In genomic region chr1:66752671-66753371, GRCh38 we compare ENCODE assay signal across 11 cellular contexts. TPM values are rescaled to one million over a fixed set of nuclear protein-coding genes. Genes with fewer than 3 reads are reported as not detected.
DNase-seq lines count a peak whose midpoint lies in the region; ATAC-seq and TF ChIP-seq lines count a peak whose summit lies in the region.
"Had no signal": no experiment of that assay in that cellular context is flagged by ENCODE, and none has a peak within 500 bp of the region (broad histone marks: within the 10 kb centered on the region; RNA-seq: fewer than 3 reads in every experiment).

No MANE protein-coding gene starts in this region.

- peaks cover 16% of the 10 kb centered on the region; the same call in 1 of the 2 replicates for H3F3A ChIP-seq in GM23248 (ENCODE audit: insufficient read depth)

- in situ Hi-C loops in GM23248 (cut with MboI) = no loop called here

- CTCF ChIA-PET in WTC11 (lab: Charles Lee) = interaction anchor here (1.1 to 1.7 kb wide), 3 partner anchors 145 to 396 kb away, joined by 3 to 5 read pairs (median 3); partner anchors contain the start of genes DNAI4 and MIER1

- TF ChIP-seq POLR2A in sigmoid colon (IDR thresholded peaks at IDR 0.05) = no peak

- H3K4me2 ChIP-seq in GM23248 (ENCODE audit: unreplicated experiment) = peak overlapping the region; percentile 82

- peak overlapping the region; percentile 79 for H3K4me3 Mint-ChIP-seq in WTC11

- TF ChIP-seq CTCF in WTC11 (IDR thresholded peaks at IDR 0.05) (no peak), heart right ventricle (IDR thresholded peaks at IDR 0.05) (no peak), sigmoid colon (IDR thresholded peaks at IDR 0.05) (no peak)

- no peak overlapping the region for H3K27ac ChIP-seq in GM23248
- peak overlapping the region; percentile 41 to 89 (median 81) for H3K27ac ChIP-seq in heart right ventricle
- peak overlapping the region in 1 of 4 donors; percentile 25 for H3K27ac ChIP-seq in sigmoid colon

- H3K27ac Mint-ChIP-seq in WTC11 = no peak overlapping the region
- H3K27ac Mint-ChIP-seq: activated naive CD4-positive, alpha-beta T cell treated with anti-CD3 and anti-CD28 coated beads, Interleukin-2, amount 50 U/mL, for 72 hours had no signal

- H3K27me3 Mint-ChIP-seq in WTC11 (ENCODE audit: low read depth) = peaks cover 33% of the 10 kb centered on the region

- TF ChIP-seq EP300 in sigmoid colon (IDR thresholded peaks at IDR 0.05) = no peak

- H3K36me3 Mint-ChIP-seq in WTC11 = no peaks in the 10 kb centered on the region

- DNase-seq in GM23248 = no peak
- DNase-seq in WTC11 (ENCODE audit: low spot score) = peak; percentile 13
- DNase-seq in heart right ventricle = peak in 1 of 2 donors; percentile 14
- no peak for DNase-seq in sigmoid colon
- no peak for DNase-seq in globus pallidus (ENCODE audit: low spot score)
- DNase-seq in NCI-H2107 treated with DMSO at 0.1 percent for 48 hours (lab: John Stamatoyannopoulos, UW; ENCODE audit: unreplicated experiment) = no peak
- DNase-seq in NCI-H510A treated with DMSO at 0.1 percent for 48 hours (lab: John Stamatoyannopoulos, UW) = no peak
- DNase-seq in activated effector memory CD4-positive, alpha-beta T cell treated with Interleukin-2 at 50 U/mL for 16 hours = no peak
- DNase-seq: NCI-H1048; stimulated activated CD4-positive, alpha-beta T cell treated with anti-CD3 and anti-CD28 coated beads, Interleukin-4, amount 100 ng/mL, for 24 hours had no signal

- H3K9me3 ChIP-seq in GM23248 (ENCODE audit: low read depth) (no peaks in the 10 kb centered on the region), heart right ventricle (no peaks in the 10 kb centered on the region), sigmoid colon (no peaks in the 10 kb centered on the region)

- peak overlapping the region; percentile 94 for H2AFZ ChIP-seq in GM23248

- H3K27me3 ChIP-seq in GM23248 (replicated peaks; ENCODE audit: insufficient read depth) (no peaks in the 10 kb centered on the region), heart right ventricle (peaks cover 0 to 19% (median 6%) of the 10 kb centered on the region in 7 donors), sigmoid colon (peaks cover 0 to 24% (median 11%) of the 10 kb centered on the region in 3 donors)

- H3K9me2 ChIP-seq in GM23248 (ENCODE audit: insufficient read depth) = no peaks in the 10 kb centered on the region

- peak overlapping the region; percentile 76 for H3K4me3 ChIP-seq in GM23248
- H3K4me3 ChIP-seq in heart right ventricle = peak overlapping the region; percentile 33 to 64 (median 58)
- H3K4me3 ChIP-seq in sigmoid colon = peak overlapping the region; percentile 20 to 50 (median 36)

- H3K4me1 ChIP-seq in GM23248 (ENCODE audit: insufficient read depth) (peaks cover 14% of the 10 kb centered on the region), heart right ventricle (peaks cover 6 to 41% (median 27%) of the 10 kb centered on the region in 9 donors), sigmoid colon (peaks cover 0 to 13% (median 9%) of the 10 kb centered on the region in 4 donors)

- H3K36me3 ChIP-seq in GM23248 (ENCODE audit: low read depth) = no peaks in the 10 kb centered on the region
- no peaks in the 10 kb centered on the region for H3K36me3 ChIP-seq in heart right ventricle
- no peaks in the 10 kb centered on the region for H3K36me3 ChIP-seq in sigmoid colon

- ATAC-seq in WTC11 = peak; percentile 25
- peak; percentile 6 to 61 (median 44) for ATAC-seq in heart right ventricle

- intact Hi-C loops in heart right ventricle (cut with DNase I) = loop anchor here in 3 of 10 donors (10.0 kb wide), 3 partner anchors 172 to 498 kb away; partner anchors contain the start of genes DNAI4 (in 1 of the 3), MIER1 (in 1 of the 3) and SLC35D1 (in 1 of the 3)
- intact Hi-C loops in sigmoid colon (cut with DNase I) = no loop called here

- peak overlapping the region; percentile 68 for H3K9ac ChIP-seq in GM23248

- 45 to 50% methylated on average over 16 to 18 of the region's 18 CpGs for WGBS in GM23248 (ENCODE audit: low coverage in 1 of 2, low lambda C conversion rate in 2 of 2, missing lambda C conversion rate in 2 of 2), 2 experiments
- 33 to 34% methylated on average over 18 of the region's 18 CpGs for WGBS in heart right ventricle, 2 donors
- 42 to 44% methylated on average over 18 of the region's 18 CpGs for WGBS in sigmoid colon, 2 donors

- peaks cover 13% of the 10 kb centered on the region for H3K4me1 Mint-ChIP-seq in WTC11

- POLR2A ChIA-PET in WTC11 (lab: Charles Lee) = no interaction called here

- no peaks in the 10 kb centered on the region for H4K20me1 ChIP-seq in GM23248 (ENCODE audit: insufficient read depth)

- H3K79me2 ChIP-seq in GM23248 (ENCODE audit: insufficient read depth) = no peaks in the 10 kb centered on the region

- no peaks in the 10 kb centered on the region for H3K9me3 Mint-ChIP-seq in WTC11
- H3K9me3 Mint-ChIP-seq: activated naive CD4-positive, alpha-beta T cell treated with anti-CD3 and anti-CD28 coated beads, Interleukin-2, amount 50 U/mL, for 72 hours had no signal

TF ChIP-seq in WTC11, 78 proteins besides CTCF, POLR2A, EP300 and RAD21:
- TF ChIP-seq NR1H2 (CRISPR knock-in tag; IDR thresholded peaks at IDR 0.05) (no peak), ELF4 (CRISPR knock-in tag; IDR thresholded peaks at IDR 0.05; ENCODE audit: low read depth) (no peak), CREB1 (CRISPR knock-in tag; IDR thresholded peaks at IDR 0.05) (no peak)

RNA-seq across cellular contexts. Expression of gene DYNLT5, which starts 0.6 kb away (rescaled TPM):
- 2.3 and 5.8 TPM in 2 replicates for total RNA-seq in GM23248 (2014; rRNA removed; shearing (Covaris generic))
- 1.7 and 3.0 TPM in 2 replicates for polyA plus RNA-seq in GM23248 (2016; fragmentation: Nextera tagmentation; extraction: Ambion mirVana)
- total RNA-seq in WTC11 (2021) = 1.3 to 1.8 TPM (median 1.6 TPM) in 3 replicates
- 1 to 10 TPM in 6 of 10 donors, under 1 TPM in 4; 0.89 to 4.2 (median 1.5) TPM for total RNA-seq in heart right ventricle
- polyA plus RNA-seq in heart right ventricle = 1 to 10 TPM; 1.3 to 7.0 TPM
- total RNA-seq in sigmoid colon = 1 to 10 TPM in 1 of 4 donors, under 1 TPM in 3; 0.36 to 6.4 (median 0.66) TPM
- polyA plus RNA-seq in sigmoid colon = under 1 TPM in 2 of 3 donors, not detected in 1; 0.34 to 0.60 TPM
- total RNA-seq: activated naive CD4-positive, alpha-beta T cell treated with anti-CD3 and anti-CD28 coated beads, Interleukin-2, amount 50 U/mL, for 72 hours had no signal

RNA-seq across cellular contexts. Expression of gene INSL5, which starts 48.3 kb away (rescaled TPM):
- total RNA-seq in GM23248 (2014; rRNA removed; shearing (Covaris generic)) = not detected in 2 replicates
- polyA plus RNA-seq in GM23248 (2016; fragmentation: Nextera tagmentation; extraction: Ambion mirVana) = not detected in 2 replicates
- not detected in 3 replicates for total RNA-seq in WTC11 (2021)
- total RNA-seq in heart right ventricle = not detected
- not detected for polyA plus RNA-seq in heart right ventricle
- total RNA-seq in sigmoid colon = 1 to 10 TPM in 1 of 4 donors, not detected in 3; 2.5 TPM
- 10 to 100 TPM in 1 of 3 donors, 1 to 10 TPM in 2; 2.6 to 12.6 (median 5.5) TPM for polyA plus RNA-seq in sigmoid colon
- total RNA-seq: activated naive CD4-positive, alpha-beta T cell treated with anti-CD3 and anti-CD28 coated beads, Interleukin-2, amount 50 U/mL, for 72 hours had no signal
